ENCODE assay signal across 8 cellular contexts in the genomic region with DNA sequence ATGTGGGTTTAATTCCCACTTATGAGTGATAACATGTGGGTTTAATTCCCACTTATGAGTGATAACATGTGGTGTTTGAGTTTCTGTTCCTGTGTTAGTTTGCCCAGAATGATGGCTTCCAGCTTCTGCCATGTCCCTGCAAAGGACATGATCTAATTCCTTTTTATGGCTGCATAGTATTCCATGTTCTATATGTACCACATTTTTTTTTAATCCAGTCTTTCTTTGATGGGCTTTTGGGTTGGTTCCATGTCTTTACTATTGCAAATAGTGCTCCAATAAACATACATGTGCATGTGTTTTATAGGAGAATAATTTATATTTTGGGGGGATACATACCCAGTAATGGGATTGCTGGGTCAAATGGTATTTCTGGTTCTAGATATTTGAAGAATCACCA.
"Had no signal": no experiment of that assay in that cellular context is flagged by ENCODE, and none has a peak within 500 bp of the region (broad histone marks: within the 10 kb centered on the region; RNA-seq: fewer than 3 reads in every experiment).

No MANE protein-coding gene starts in this region.

- H2AFZ ChIP-seq: GM23338 had no signal

- H3K36me3 ChIP-seq: HAP-1 had no signal

- ATAC-seq: GM23338, HCT116, K562 had no signal

- DNase-seq: H7, IMR-90, KG1 had no signal

- H3K4me3 ChIP-seq: GM23338, HAP-1, K562 had no signal

- H3K27ac ChIP-seq: HL-60 had no signal

- H3K4me1 ChIP-seq: HAP-1 had no signal

- H3K4me2 ChIP-seq: GM23338 had no signal

- FAIRE-seq: K562 had no signal

- H3K9me3 ChIP-seq: HAP-1 had no signal
